Comparison of ENCODE assay signal across 8 cellular contexts in genomic region chr10:123009105-123009805, GRCh38. TPM values are rescaled to one million over a fixed set of nuclear protein-coding genes. Genes with fewer than 3 reads are reported as not detected.
DNase-seq lines count a peak whose midpoint lies in the region; ATAC-seq and TF ChIP-seq lines count a peak whose summit lies in the region.

No MANE protein-coding gene starts in this region.

- no peak for TF ChIP-seq RAD21 in IMR-90 (IDR thresholded peaks at IDR 0.05; ENCODE audit: low read length)

- H3K4me2 ChIP-seq in DND-41 (ENCODE audit: insufficient read depth, low read length) (peak overlapping the region; percentile 86), IMR-90 (ENCODE audit: low read depth, low read length) (peak overlapping the region; percentile 89)

- H4K5ac ChIP-seq in IMR-90 (ENCODE audit: low read depth, low read length) = no peak overlapping the region

- in situ Hi-C loops in IMR-90 (cut with MboI; ENCODE audit: low sequenced_read_pairs) = no loop called here

- H3K27ac ChIP-seq in DND-41 (ENCODE audit: low read length) = peak overlapping the region; percentile 68
- peak overlapping the region; percentile 42 for H3K27ac ChIP-seq in IMR-90 (ENCODE audit: insufficient read depth, low read length)

- no peak overlapping the region for H3K18ac ChIP-seq in IMR-90 (ENCODE audit: low read depth, low read length)

- WGBS in IMR-90 (ENCODE audit: extremely low coverage in 2 of 2, insufficient read length in 1 of 2), 2 experiments = 4% methylated on average over 6 of the region's 34 CpGs; no CpG with 5 or more reads in 1 of the 2 experiments

- peak overlapping the region; percentile 54; the same call in 1 of the 2 replicates for H3K23ac ChIP-seq in IMR-90 (ENCODE audit: low read depth, low read length)

- H3K4me3 Mint-ChIP-seq in activated T-helper 17 cell treated with anti-CD3 and anti-CD28 coated beads, Interleukin-2, amount 50 U/mL, for 72 hours = peak overlapping the region; percentile 90
- peak overlapping the region; percentile 100 for H3K4me3 Mint-ChIP-seq in osteocyte (ENCODE audit: unreplicated experiment)

- TF ChIP-seq CTCF in DND-41 (IDR thresholded peaks at IDR 0.05; ENCODE audit: borderline replicate concordance, extremely low read depth, low read length, poor library complexity, severe bottlenecking) (no peak), IMR-90 (conservative IDR thresholded peaks at IDR 0.05; ENCODE audit: low read depth, low read length) (no peak), osteocyte (IDR thresholded peaks at IDR 0.05) (no peak)

- DNase-seq in DND-41 = peak; percentile 20
- no peak for DNase-seq in IMR-90
- DNase-seq in germinal center (ENCODE audit: low spot score) = peak; percentile 23
- no peak for DNase-seq in osteocyte (ENCODE audit: extremely low spot score, unreplicated experiment)
- no peak for DNase-seq in NCI-H2029 treated with DMSO at 0.1 percent for 48 hours (lab: John Stamatoyannopoulos, UW)
- no peak for DNase-seq in NCI-H2081 treated with DMSO at 0.1 percent for 48 hours (lab: John Stamatoyannopoulos, UW)

- H3K79me1 ChIP-seq in IMR-90 (ENCODE audit: low read depth in 1 of 2, low read length in 2 of 2) = peaks cover 14 to 28% of the 10 kb centered on the region in 2 experiments

- peak; percentile 1; the same call in 1 of the 3 replicates for ATAC-seq in DND-41 (ENCODE audit: insufficient read depth, low read depth)
- ATAC-seq in GM19467 (IDR thresholded peaks at IDR 0.05; ENCODE audit: unreplicated experiment) = peak; percentile 1
- ATAC-seq in IMR-90 (ENCODE audit: low read depth) = peak; percentile 15
- peak; percentile 4 for ATAC-seq in activated T-helper 17 cell treated with anti-CD3 and anti-CD28 coated beads, Interleukin-2, amount 50 U/mL, for 72 hours (replicated peaks)

- no peaks in the 10 kb centered on the region for H3K9me1 ChIP-seq in IMR-90 (ENCODE audit: insufficient read depth, low read length)

- no peak overlapping the region for H3K56ac ChIP-seq in IMR-90 (ENCODE audit: extremely low read depth, insufficient read depth, low read length)

- H4K20me1 ChIP-seq in DND-41 (ENCODE audit: insufficient read depth, low read length) = no peaks in the 10 kb centered on the region
- H4K20me1 ChIP-seq in IMR-90 (ENCODE audit: insufficient read depth, low read length) = no peaks in the 10 kb centered on the region; the same call in 1 of the 2 replicates

- no peaks in the 10 kb centered on the region for H3K9me3 ChIP-seq in DND-41 (ENCODE audit: insufficient read depth, low read length, severe bottlenecking)
- no peaks in the 10 kb centered on the region for H3K9me3 ChIP-seq in IMR-90 (ENCODE audit: control insufficient read depth, insufficient read depth, low read length)

- peak overlapping the region; percentile 83 for H2AK9ac ChIP-seq in IMR-90 (replicated peaks; ENCODE audit: low read depth, low read length, poor library complexity)

- H2BK15ac ChIP-seq in IMR-90 (ENCODE audit: low read depth, low read length) = no peak overlapping the region

- peak overlapping the region in 1 of 2 experiments; percentile 46; a peak in 1 of 4 replicates for H4K8ac ChIP-seq in IMR-90 (ENCODE audit: low read depth in 2 of 2, low read length in 2 of 2)

- dilution Hi-C loops in IMR-90 (cut with HindIII; ENCODE audit: low sequenced_read_pairs, unreplicated experiment) = no loop called here

- H2BK120ac ChIP-seq in IMR-90 (ENCODE audit: low read depth, low read length) = no peak overlapping the region

- H3K27ac Mint-ChIP-seq in activated T-helper 17 cell treated with anti-CD3 and anti-CD28 coated beads, Interleukin-2, amount 50 U/mL, for 72 hours = peak overlapping the region; percentile 95
- H3K27ac Mint-ChIP-seq in osteocyte (ENCODE audit: unreplicated experiment) = peak overlapping the region; percentile 99

- BruUV-seq in IMR-90 (replicated peaks; lab: Mats Ljungman, UMichigan) = no TSS peak

- H2AK5ac ChIP-seq in IMR-90 (ENCODE audit: low read depth, low read length) = no peak overlapping the region

- H3K4me3 ChIP-seq in DND-41 (ENCODE audit: low read depth in 1 of 2, low read length in 2 of 2) (peak overlapping the region; percentile 67 to 73), IMR-90 (ENCODE audit: insufficient read depth, low read depth, low read length) (peak overlapping the region; percentile 61)

- no peaks in the 10 kb centered on the region for H3K9me3 Mint-ChIP-seq in activated T-helper 17 cell treated with anti-CD3 and anti-CD28 coated beads, Interleukin-2, amount 50 U/mL, for 72 hours
- no peaks in the 10 kb centered on the region for H3K9me3 Mint-ChIP-seq in osteocyte (ENCODE audit: unreplicated experiment)

- TF ChIP-seq POLR2A in IMR-90 (IDR thresholded peaks at IDR 0.05; ENCODE audit: low read depth, low read length) = no peak

- H2BK20ac ChIP-seq in IMR-90 (ENCODE audit: low read depth, low read length) = no peak overlapping the region

- POLR2A ChIA-PET in IMR-90 (lab: Charles Lee; ENCODE audit: unreplicated experiment) = no interaction called here

- H3K4me1 ChIP-seq in DND-41 (ENCODE audit: insufficient read depth, low read length) (peaks cover 42% of the 10 kb centered on the region), IMR-90 (ENCODE audit: control insufficient read depth, insufficient read depth, low read length) (no peaks in the 10 kb centered on the region)

- H2BK5ac ChIP-seq in IMR-90 (ENCODE audit: low read depth, low read length, poor library complexity, severe bottlenecking) = no peak overlapping the region

- no peak overlapping the region for H4K91ac ChIP-seq in IMR-90 (ENCODE audit: insufficient read depth, low read depth, low read length)

- CTCF ChIA-PET in IMR-90 (lab: Yijun Ruan, JAX) = interaction anchor here (0.7 kb wide), 1 partner anchor 70 kb away, joined by 3 read pairs; no protein-coding TSS in a partner anchor

- H3K36me3 Mint-ChIP-seq in activated T-helper 17 cell treated with anti-CD3 and anti-CD28 coated beads, Interleukin-2, amount 50 U/mL, for 72 hours (ENCODE audit: low read depth) = peaks cover 32% of the 10 kb centered on the region
- no peaks in the 10 kb centered on the region for H3K36me3 Mint-ChIP-seq in osteocyte (ENCODE audit: unreplicated experiment)

- H3K9ac ChIP-seq in DND-41 (ENCODE audit: low read depth, low read length) (peak overlapping the region; percentile 84), IMR-90 (ENCODE audit: low read depth, low read length) (peak overlapping the region; percentile 73)

- H3K79me2 ChIP-seq in DND-41 (ENCODE audit: insufficient read depth, low read length) = peaks cover 47% of the 10 kb centered on the region

- intact Hi-C loops in IMR-90 (cut with micrococcal nuclease) = loop anchor here (2.0 kb wide), 1 partner anchor 52 kb away; no protein-coding TSS in a partner anchor

- peak overlapping the region; percentile 84 for H2AFZ ChIP-seq in DND-41 (ENCODE audit: low read depth, low read length)
- H2AFZ ChIP-seq in IMR-90 (replicated peaks; ENCODE audit: low read length, poor library complexity) = peak overlapping the region; percentile 99

- H3K36me3 ChIP-seq in DND-41 (ENCODE audit: insufficient read depth, low read length) = peaks cover 7% of the 10 kb centered on the region
- H3K36me3 ChIP-seq in IMR-90 (ENCODE audit: control insufficient read depth, insufficient read depth, low read length) = no peaks in the 10 kb centered on the region

- peaks cover 22% of the 10 kb centered on the region for H3K4me1 Mint-ChIP-seq in activated T-helper 17 cell treated with anti-CD3 and anti-CD28 coated beads, Interleukin-2, amount 50 U/mL, for 72 hours
- peaks cover 26% of the 10 kb centered on the region for H3K4me1 Mint-ChIP-seq in osteocyte (ENCODE audit: unreplicated experiment)

- peak overlapping the region; percentile 55 for H3K14ac ChIP-seq in IMR-90 (replicated peaks; ENCODE audit: low read depth, low read length)

- no peaks in the 10 kb centered on the region for H3K27me3 ChIP-seq in DND-41 (ENCODE audit: insufficient read depth, low read length, poor library complexity)
- H3K27me3 ChIP-seq in IMR-90 (ENCODE audit: control insufficient read depth, insufficient read depth, low read length) = no peaks in the 10 kb centered on the region

- H3K27me3 Mint-ChIP-seq in activated T-helper 17 cell treated with anti-CD3 and anti-CD28 coated beads, Interleukin-2, amount 50 U/mL, for 72 hours = no peaks in the 10 kb centered on the region
- H3K27me3 Mint-ChIP-seq in osteocyte (ENCODE audit: unreplicated experiment) = no peaks in the 10 kb centered on the region

- no peak overlapping the region; the same call in 1 of the 2 replicates for H3K4ac ChIP-seq in IMR-90 (ENCODE audit: low read depth, low read length)

TF ChIP-seq in IMR-90, 13 proteins besides CTCF, POLR2A, EP300 and RAD21 (continues in another document):
- TF ChIP-seq MAZ (IDR thresholded peaks at IDR 0.05; ENCODE audit: borderline replicate concordance, low read depth, low read length) = no peak
- no peak for TF ChIP-seq SMC3 (IDR thresholded peaks at IDR 0.05; ENCODE audit: low read depth, low read length)
- TF ChIP-seq FOS (IDR thresholded peaks at IDR 0.05; ENCODE audit: low read depth, low read length) = no peak

RNA-seq across cellular contexts. Expression of gene ACADSB, which starts 0.4 kb away (rescaled TPM):
- 9.2 and 10.6 TPM in 2 replicates for total RNA-seq in IMR-90 (2012; rRNA removed)
- 3.8 and 6.2 TPM in 2 replicates for polyA plus RNA-seq in IMR-90 (2012; rRNA removed)
- 0.84 and 1.6 TPM in 2 replicates for polyA plus RNA-seq in IMR-90 (2012; cell fraction: cytosol; rRNA removed)
- 0.72 and 6.5 TPM in 2 replicates for polyA plus RNA-seq in IMR-90 (2012; cell fraction: nucleus; rRNA removed; ENCODE audit: low replicate concordance)
- total RNA-seq in activated T-helper 17 cell treated with anti-CD3 and anti-CD28 coated beads, Interleukin-2, amount 50 U/mL, for 72 hours = 10 to 100 TPM; 25.1 to 30.6 TPM
- total RNA-seq in osteocyte = 17.5 and 19.5 TPM in 2 replicates

RNA-seq across cellular contexts. Expression of gene IKZF5, which starts 0.7 kb away (rescaled TPM):
- total RNA-seq in IMR-90 (2012; rRNA removed) (2.9 and 4.2 TPM in 2 replicates), osteocyte (10.5 and 16.0 TPM in 2 replicates)
- polyA plus RNA-seq in IMR-90 (2012; rRNA removed) = 4.4 and 5.1 TPM in 2 replicates
- polyA plus RNA-seq in IMR-90 (2012; cell fraction: cytosol; rRNA removed) = 0.87 and 1.2 TPM in 2 replicates
- polyA plus RNA-seq in IMR-90 (2012; cell fraction: nucleus; rRNA removed; ENCODE audit: low replicate concordance) = 4.0 and 12.1 TPM in 2 replicates
- total RNA-seq in activated T-helper 17 cell treated with anti-CD3 and anti-CD28 coated beads, Interleukin-2, amount 50 U/mL, for 72 hours = 10 to 100 TPM; 15.0 to 18.4 TPM

RNA-seq across cellular contexts. Expression of gene PSTK, which starts 29.1 kb away (rescaled TPM):
- total RNA-seq in IMR-90 (2012; rRNA removed) (4.1 and 4.7 TPM in 2 replicates), osteocyte (5.9 and 6.1 TPM in 2 replicates)
- polyA plus RNA-seq in IMR-90 (2012; rRNA removed) = 4.2 and 5.4 TPM in 2 replicates
- polyA plus RNA-seq in IMR-90 (2012; cell fraction: cytosol; rRNA removed) = 1.2 and 1.7 TPM in 2 replicates
- 1.6 and 7.1 TPM in 2 replicates for polyA plus RNA-seq in IMR-90 (2012; cell fraction: nucleus; rRNA removed; ENCODE audit: low replicate concordance)
- 1 to 10 TPM; 2.8 to 5.0 TPM for total RNA-seq in activated T-helper 17 cell treated with anti-CD3 and anti-CD28 coated beads, Interleukin-2, amount 50 U/mL, for 72 hours

RNA-seq across cellular contexts. Expression of gene C10orf88, which starts 55.2 kb away (rescaled TPM):
- total RNA-seq in IMR-90 (2012; rRNA removed) (12.2 and 16.4 TPM in 2 replicates), osteocyte (9.4 and 10.0 TPM in 2 replicates)
- 4.0 and 5.9 TPM in 2 replicates for polyA plus RNA-seq in IMR-90 (2012; rRNA removed)
- 0.79 and 1.4 TPM in 2 replicates for polyA plus RNA-seq in IMR-90 (2012; cell fraction: cytosol; rRNA removed)
- polyA plus RNA-seq in IMR-90 (2012; cell fraction: nucleus; rRNA removed; ENCODE audit: low replicate concordance) = 0.58 and 8.4 TPM in 2 replicates
- total RNA-seq in activated T-helper 17 cell treated with anti-CD3 and anti-CD28 coated beads, Interleukin-2, amount 50 U/mL, for 72 hours = 10 to 100 TPM; 12.2 to 13.3 TPM

Comparison
In these comparisons a context has a peak if more than half of its experiments do, and no peak if none do; other contexts are left out.
1. DNase-seq: peak in DND-41 (single experiment) and germinal center (single experiment); none in IMR-90 (single experiment), osteocyte (single experiment), NCI-H2029 treated with DMSO at 0.1 percent for 48 hours (single experiment) and NCI-H2081 treated with DMSO at 0.1 percent for 48 hours (single experiment).
2. Peak in every context shown above with its lines, with median percentiles within 50 percentile points of each other: ATAC-seq.